13 cellular contexts compared by ENCODE assay signal in genomic region chr19:58355891-58356235, GRCh38. TPM values are rescaled to one million over a fixed set of nuclear protein-coding genes. Genes with fewer than 3 reads are reported as not detected.
DNase-seq lines count a peak whose midpoint lies in the region; ATAC-seq and TF ChIP-seq lines count a peak whose summit lies in the region.
"Had no signal": no experiment of that assay in that cellular context is flagged by ENCODE, and none has a peak within 500 bp of the region (broad histone marks: within the 10 kb centered on the region; RNA-seq: fewer than 3 reads in every experiment).

No MANE protein-coding gene starts in this region.

- no peak overlapping the region for H2AK5ac ChIP-seq in neuronal stem cell (ENCODE audit: low read depth, low read length)

- no peak overlapping the region for H4K8ac ChIP-seq in neuronal stem cell (ENCODE audit: low read depth, low read length)

- 14 to 20% methylated on average over 30 of the region's 30 CpGs for WGBS in heart right ventricle, 2 donors
- WGBS in neuronal stem cell (ENCODE audit: extremely low coverage in 2 of 2, insufficient read length in 2 of 2, insufficient replicate concordance in 1 of 2), 2 donors, result no CpG with 5 or more reads among the region's 30 CpGs

- H3K18ac ChIP-seq in neuronal stem cell (ENCODE audit: low read length), result no peak overlapping the region

- no peak overlapping the region for H2BK5ac ChIP-seq in neuronal stem cell (ENCODE audit: low read length)

- H2BK15ac ChIP-seq in neuronal stem cell (ENCODE audit: low read length), result no peak overlapping the region

- H3K4ac ChIP-seq in neuronal stem cell (ENCODE audit: low read length), result no peak overlapping the region

- no peak overlapping the region for H3K14ac ChIP-seq in neuronal stem cell (ENCODE audit: low read length)

- H3K79me1 ChIP-seq in neuronal stem cell (ENCODE audit: low read depth, low read length), result peaks cover 8% of the 10 kb centered on the region

- ATAC-seq in heart right ventricle (peak in 1 of 8 donors; percentile 4), Right ventricle myocardium inferior (no peak), GM18502 (IDR thresholded peaks at IDR 0.05; ENCODE audit: poor library complexity, unreplicated experiment) (no peak)
- ATAC-seq: Panc1 had no signal

- peak overlapping the region; percentile 4 for H3K9ac ChIP-seq in neuronal stem cell (ENCODE audit: low read depth, low read length, poor library complexity)

- no peak for TF ChIP-seq POLR2A in vagina (IDR thresholded peaks at IDR 0.05)

- no peak overlapping the region for H4K91ac ChIP-seq in neuronal stem cell (ENCODE audit: low read depth, low read length, poor library complexity)

- H3K4me1 ChIP-seq in heart right ventricle (peaks cover 0 to 32% (median 21%) of the 10 kb centered on the region in 9 donors), neuronal stem cell (ENCODE audit: control insufficient read depth in 2 of 2, insufficient read depth in 1 of 2, low read depth in 1 of 2, low read length in 2 of 2) (no peaks in the 10 kb centered on the region), vagina (peaks cover 26% of the 10 kb centered on the region)
- H3K4me1 ChIP-seq in effector memory CD4-positive, alpha-beta T cell (ENCODE audit: control insufficient read depth, insufficient read depth, low read length, poor library complexity, severe bottlenecking), result peaks cover 16% of the 10 kb centered on the region
- H3K4me1 ChIP-seq: pancreas had no signal

- H2BK120ac ChIP-seq in neuronal stem cell (ENCODE audit: low read depth, low read length), result no peak overlapping the region

- H3K4me3 ChIP-seq in heart right ventricle, result peak overlapping the region; percentile 36 to 61 (median 50)
- H3K4me3 ChIP-seq in effector memory CD4-positive, alpha-beta T cell (ENCODE audit: insufficient read depth, low read depth, low read length, poor library complexity, severe bottlenecking), result peak overlapping the region; percentile 51
- H3K4me3 ChIP-seq in neuronal stem cell (ENCODE audit: low read length in 2 of 2), result no peak overlapping the region
- H3K4me3 ChIP-seq in vagina, result peak overlapping the region; percentile 41
- peak overlapping the region in 25 of 59 donors; percentile 6 to 49 (median 30) for H3K4me3 ChIP-seq in dorsolateral prefrontal cortex

- peaks cover 6 to 59% (median 36%) of the 10 kb centered on the region in 7 donors for H3K27me3 ChIP-seq in heart right ventricle
- H3K27me3 ChIP-seq in effector memory CD4-positive, alpha-beta T cell (replicated peaks; ENCODE audit: control insufficient read depth, insufficient read depth, low read length, poor library complexity, severe bottlenecking), result no peaks in the 10 kb centered on the region
- no peaks in the 10 kb centered on the region for H3K27me3 ChIP-seq in neuronal stem cell (ENCODE audit: control insufficient read depth in 3 of 3, insufficient read depth in 3 of 3, low read depth in 1 of 3, low read length in 3 of 3)
- no peaks in the 10 kb centered on the region for H3K27me3 ChIP-seq in vagina
- H3K27me3 ChIP-seq in dorsolateral prefrontal cortex, result peaks cover 0 to 3% (median 0%) of the 10 kb centered on the region in 45 donors

- peak overlapping the region; percentile 20 for H3K23ac ChIP-seq in neuronal stem cell (ENCODE audit: low read depth, low read length, poor library complexity)

- H3K36me3 ChIP-seq in heart right ventricle, result no peaks in the 10 kb centered on the region
- no peaks in the 10 kb centered on the region for H3K36me3 ChIP-seq in effector memory CD4-positive, alpha-beta T cell (ENCODE audit: control insufficient read depth, insufficient read depth, low read length)
- peaks cover 7 to 24% of the 10 kb centered on the region in 2 donors for H3K36me3 ChIP-seq in neuronal stem cell (replicated peaks in 1 of 2; ENCODE audit: control insufficient read depth in 2 of 2, insufficient read depth in 2 of 2, low read length in 2 of 2)
- H3K36me3 ChIP-seq in vagina, result no peaks in the 10 kb centered on the region
- H3K36me3 ChIP-seq: pancreas had no signal

- DNase-seq in heart right ventricle (no peak), Right ventricle myocardium inferior (ENCODE audit: missing footprints) (no peak), neuronal stem cell (ENCODE audit: low spot score) (no peak), vagina (ENCODE audit: extremely low spot score in 2 of 2) (no peak), putamen (ENCODE audit: low spot score) (no peak), dorsolateral prefrontal cortex (no peak)
- no peak for DNase-seq in effector memory CD4-positive, alpha-beta T cell
- DNase-seq: kidney glomerular epithelial cell, NCI-H345, pancreas, T1000 had no signal

- intact Hi-C loops in heart right ventricle (cut with DNase I) (no loop called here), Right ventricle myocardium inferior (cut with DNase I) (no loop called here), vagina (cut with DNase I) (no loop called here), dorsolateral prefrontal cortex (cut with DNase I) (no loop called here)

- no peak overlapping the region for H3K4me2 ChIP-seq in neuronal stem cell (ENCODE audit: insufficient read depth, low read length, poor library complexity, severe bottlenecking)

- H3K27ac ChIP-seq in heart right ventricle (peak overlapping the region in 1 of 10 donors; percentile 34), neuronal stem cell (replicated peaks; ENCODE audit: low read length) (no peak overlapping the region), vagina (no peak overlapping the region), dorsolateral prefrontal cortex (peak overlapping the region in 4 of 59 donors; percentile 18 to 48 (median 31))
- no peak overlapping the region for H3K27ac ChIP-seq in effector memory CD4-positive, alpha-beta T cell (ENCODE audit: insufficient read depth, low read length, poor library complexity, severe bottlenecking)
- H3K27ac ChIP-seq: pancreas had no signal

- no peak overlapping the region for H2BK12ac ChIP-seq in neuronal stem cell (ENCODE audit: low read length)

- H3K9me3 ChIP-seq in heart right ventricle (no peaks in the 10 kb centered on the region), neuronal stem cell (replicated peaks in 1 of 2; ENCODE audit: control insufficient read depth in 2 of 2, insufficient read depth in 1 of 2, low read depth in 1 of 2, low read length in 2 of 2) (no peaks in the 10 kb centered on the region), vagina (no peaks in the 10 kb centered on the region)
- no peaks in the 10 kb centered on the region for H3K9me3 ChIP-seq in effector memory CD4-positive, alpha-beta T cell (ENCODE audit: control insufficient read depth, low read length)
- H3K9me3 ChIP-seq: pancreas had no signal

- no peak overlapping the region for H2AFZ ChIP-seq in neuronal stem cell (ENCODE audit: low read length)

- TF ChIP-seq CTCF in heart right ventricle (IDR thresholded peaks at IDR 0.05) (no peak), vagina (IDR thresholded peaks at IDR 0.05) (no peak), dorsolateral prefrontal cortex (IDR thresholded peaks at IDR 0.05 in 54 of 56, conservative IDR thresholded peaks at IDR 0.05 in 2 of 56; ENCODE audit: low read depth in 1 of 56, partially characterized antibody in 56 of 56) (no peak)

RNA-seq across cellular contexts. Expression of gene A1BG, which starts 2.6 kb away (rescaled TPM):
- total RNA-seq in heart right ventricle (1 to 10 TPM in 9 of 10 donors, under 1 TPM in 1; 0.80 to 5.5 (median 2.0) TPM), Right ventricle myocardium inferior (3.9 TPM), vagina (48.9 TPM), dorsolateral prefrontal cortex (10 to 100 TPM in 90 of 120 experiments, 1 to 10 TPM in 30; 4.6 to 29.0 (median 12.6) TPM)
- polyA plus RNA-seq in heart right ventricle, result 1 to 10 TPM; 9.6 TPM
- 35.9 TPM for polyA plus RNA-seq in neuronal stem cell (2013, experiment 1 of 2)
- 29.4 TPM for polyA plus RNA-seq in neuronal stem cell (2013, experiment 2 of 2)

RNA-seq across cellular contexts. Expression of gene ZNF497, which starts 6.7 kb away (rescaled TPM):
- total RNA-seq in heart right ventricle, result under 1 TPM in 9 of 10 donors, not detected in 1; 0.14 to 0.73 (median 0.30) TPM
- under 1 TPM; 0.22 to 0.33 TPM for polyA plus RNA-seq in heart right ventricle
- 0.19 TPM for total RNA-seq in Right ventricle myocardium inferior
- polyA plus RNA-seq in neuronal stem cell (2013, experiment 1 of 2), result 2.1 TPM
- polyA plus RNA-seq in neuronal stem cell (2013, experiment 2 of 2), result 2.1 TPM
- total RNA-seq in vagina, result 3.4 TPM
- 1 to 10 TPM; 1.3 to 6.9 (median 3.7) TPM for total RNA-seq in dorsolateral prefrontal cortex

RNA-seq across cellular contexts. Expression of gene ZNF837, which starts 25.0 kb away (rescaled TPM):
- total RNA-seq in heart right ventricle (under 1 TPM; 0.11 to 0.90 (median 0.41) TPM), Right ventricle myocardium inferior (0.22 TPM), vagina (1.2 TPM), dorsolateral prefrontal cortex (1 to 10 TPM in 53 of 120 experiments, under 1 TPM in 60, not detected in 7; 0.27 to 2.9 (median 0.98) TPM)
- polyA plus RNA-seq in heart right ventricle, result under 1 TPM; 0.36 to 0.88 TPM
- 3.1 TPM for polyA plus RNA-seq in neuronal stem cell (2013, experiment 1 of 2)
- 3.2 TPM for polyA plus RNA-seq in neuronal stem cell (2013, experiment 2 of 2)

RNA-seq across cellular contexts. Expression of gene ZSCAN22, which starts 29.1 kb away (rescaled TPM):
- total RNA-seq in heart right ventricle, result 1 to 10 TPM; 1.2 to 2.1 (median 1.4) TPM
- under 1 TPM; 0.80 to 0.87 TPM for polyA plus RNA-seq in heart right ventricle
- total RNA-seq in Right ventricle myocardium inferior, result 1.8 TPM
- 1.8 TPM for polyA plus RNA-seq in neuronal stem cell (2013, experiment 1 of 2)
- polyA plus RNA-seq in neuronal stem cell (2013, experiment 2 of 2), result 1.8 TPM
- 3.9 TPM for total RNA-seq in vagina
- 1 to 10 TPM; 2.1 to 6.1 (median 3.3) TPM for total RNA-seq in dorsolateral prefrontal cortex

RNA-seq across cellular contexts. Expression of gene RPS5, which starts 31.2 kb away (rescaled TPM):
- total RNA-seq in heart right ventricle, result 100 to 1,000 TPM; 360 to 610 (median 413) TPM
- 1,000 to 10,000 TPM in 1 of 2 donors, 100 to 1,000 TPM in 1; 430 to 2,053 TPM for polyA plus RNA-seq in heart right ventricle
- total RNA-seq in Right ventricle myocardium inferior, result 551 TPM
- 1,502 TPM for polyA plus RNA-seq in neuronal stem cell (2013, experiment 1 of 2)
- 1,437 TPM for polyA plus RNA-seq in neuronal stem cell (2013, experiment 2 of 2)
- total RNA-seq in vagina, result 1,974 TPM
- 100 to 1,000 TPM; 212 to 406 (median 277) TPM for total RNA-seq in dorsolateral prefrontal cortex

Comparison
In these comparisons a context has a peak if more than half of its experiments do, and no peak if none do; other contexts are left out.
1. H3K4me3 ChIP-seq: peak in heart right ventricle (10 of 10), effector memory CD4-positive, alpha-beta T cell (single experiment) and vagina (2 of 2); none in neuronal stem cell (0 of 2).